Comparison of ENCODE assay signal across 20 cellular contexts in genomic region chr6:2035046-2035445, GRCh38.
DNase-seq lines count a peak whose midpoint lies in the region; ATAC-seq and TF ChIP-seq lines count a peak whose summit lies in the region.
"Had no signal": no experiment of that assay in that cellular context is flagged by ENCODE, and none has a peak within 500 bp of the region (broad histone marks: within the 10 kb centered on the region; RNA-seq: fewer than 3 reads in every experiment).

No MANE protein-coding gene starts in this region.

- no peaks in the 10 kb centered on the region for H3K9me3 ChIP-seq in right atrium auricular region
- H3K9me3 ChIP-seq: BE2C had no signal

- H3K27ac Mint-ChIP-seq in nephron, result peak overlapping the region; percentile 6 to 35 (median 16)
- H3K27ac Mint-ChIP-seq: CD4-positive, alpha-beta T cell had no signal

- no peaks in the 10 kb centered on the region for H3K4me1 ChIP-seq in right atrium auricular region

- ATAC-seq in HG03432 (IDR thresholded peaks at IDR 0.05; ENCODE audit: unreplicated experiment), result no peak
- ATAC-seq: HCT116 had no signal

- no peaks in the 10 kb centered on the region for H3K36me3 ChIP-seq in right atrium auricular region
- H3K36me3 ChIP-seq: BE2C had no signal

- peaks cover 25% of the 10 kb centered on the region for H3K4me1 Mint-ChIP-seq in nephron

- H3K27me3 Mint-ChIP-seq in nephron (ENCODE audit: low read depth), result peaks cover 13% of the 10 kb centered on the region
- H3K27me3 Mint-ChIP-seq: CD4-positive, alpha-beta T cell had no signal

- no peak overlapping the region for H3K4me3 Mint-ChIP-seq in nephron
- H3K4me3 Mint-ChIP-seq: CD4-positive, alpha-beta T cell had no signal

- H3K36me3 Mint-ChIP-seq in nephron (ENCODE audit: low read depth), result no peaks in the 10 kb centered on the region

- no peak overlapping the region for H3K4me3 ChIP-seq in right atrium auricular region
- H3K4me3 ChIP-seq: GM23248, PC-9 had no signal

- no peak overlapping the region for H3K27ac ChIP-seq in right atrium auricular region
- H3K27ac ChIP-seq: 22Rv1, GM23248, KMS-11, PC-9 had no signal

- peak; percentile 47 for DNase-seq in COLO668 (lab: John Stamatoyannopoulos, UW; ENCODE audit: unreplicated experiment)
- DNase-seq in amniotic epithelial cell (ENCODE audit: low read depth), result peak; percentile 8
- peak; percentile 47 for DNase-seq in kidney tubule cell (ENCODE audit: low spot score)
- DNase-seq in right atrium auricular region (ENCODE audit: low spot score), result no peak
- DNase-seq in T-helper 1 cell, result no peak
- no peak for DNase-seq in epidermal melanocyte (ENCODE audit: insufficient read length, low spot score)
- DNase-seq: BE2C; CD4-positive, alpha-beta T cell; GDM1; GM23248; NCI-H1048; NCI-H1436 treated with DMSO at 0.1 percent for 48 hours; NCI-H2081; NCI-H774; PC-9 had no signal

- H3K9me3 Mint-ChIP-seq in nephron, result no peaks in the 10 kb centered on the region
- H3K9me3 Mint-ChIP-seq: CD4-positive, alpha-beta T cell had no signal

- no peaks in the 10 kb centered on the region for H3K27me3 ChIP-seq in right atrium auricular region
- H3K27me3 ChIP-seq: BE2C had no signal

- TF ChIP-seq CTCF in nephron (IDR thresholded peaks at IDR 0.05; ENCODE audit: unreplicated experiment in 3 of 3) (no peak), right atrium auricular region (IDR thresholded peaks at IDR 0.05) (no peak)

Comparison
In these comparisons a context has a peak if more than half of its experiments do, and no peak if none do; other contexts are left out.
1. DNase-seq: peak in COLO668 (single experiment), amniotic epithelial cell (single experiment) and kidney tubule cell (single experiment); none in right atrium auricular region (single experiment), T-helper 1 cell (0 of 5) and epidermal melanocyte (single experiment).